14 cellular contexts compared by ENCODE assay signal in genomic region chr11:74025467-74026166, GRCh38. TPM values are rescaled to one million over a fixed set of nuclear protein-coding genes. Genes with fewer than 3 reads are reported as not detected.
A peak's percentile ranks its signal among the peaks of the same experiment; 100 is the strongest.
DNase-seq lines count a peak whose midpoint lies in the region; ATAC-seq and TF ChIP-seq lines count a peak whose summit lies in the region.
"Had no signal": no experiment of that assay in that cellular context is flagged by ENCODE, and none has a peak within 500 bp of the region (broad histone marks: within the 10 kb centered on the region; RNA-seq: fewer than 3 reads in every experiment).

No MANE protein-coding gene starts in this region.

- peaks cover 40% of the 10 kb centered on the region for H3K4me1 Mint-ChIP-seq in activated CD4-positive, alpha-beta T cell treated with anti-CD3 and anti-CD28 coated beads, Interleukin-2, amount 10 ng/mL, durations not matched to agents 24 days and 14 days
- peaks cover 31% of the 10 kb centered on the region for H3K4me1 Mint-ChIP-seq in chondrocyte (ENCODE audit: low read depth)
- peaks cover 50% of the 10 kb centered on the region for H3K4me1 Mint-ChIP-seq in stimulated activated effector memory CD8-positive, alpha-beta T cell treated with anti-CD3 and anti-CD28 coated beads, Interleukin-12 subunit alpha, Interleukin-12 subunit beta, amount 100 ng/mL, for 72 hours

- ATAC-seq in stimulated activated effector memory CD8-positive, alpha-beta T cell treated with anti-CD3 and anti-CD28 coated beads, Interleukin-12 subunit alpha, Interleukin-12 subunit beta, amount 100 ng/mL, for 72 hours = peak; percentile 67
- ATAC-seq in GM18868 (IDR thresholded peaks at IDR 0.05; ENCODE audit: unreplicated experiment) = no peak
- ATAC-seq: A549 had no signal

- no peaks in the 10 kb centered on the region for H3K9me3 Mint-ChIP-seq in activated CD4-positive, alpha-beta T cell treated with anti-CD3 and anti-CD28 coated beads, Interleukin-2, amount 10 ng/mL, durations not matched to agents 24 days and 14 days
- H3K9me3 Mint-ChIP-seq in chondrocyte (ENCODE audit: low read depth) = no peaks in the 10 kb centered on the region
- no peaks in the 10 kb centered on the region for H3K9me3 Mint-ChIP-seq in stimulated activated effector memory CD8-positive, alpha-beta T cell treated with anti-CD3 and anti-CD28 coated beads, Interleukin-12 subunit alpha, Interleukin-12 subunit beta, amount 100 ng/mL, for 72 hours

- peak overlapping the region; percentile 38 for H3K27ac Mint-ChIP-seq in activated CD4-positive, alpha-beta T cell treated with anti-CD3 and anti-CD28 coated beads, Interleukin-2, amount 10 ng/mL, durations not matched to agents 24 days and 14 days
- peak overlapping the region; percentile 94 for H3K27ac Mint-ChIP-seq in chondrocyte (ENCODE audit: unreplicated experiment)
- H3K27ac Mint-ChIP-seq in stimulated activated effector memory CD8-positive, alpha-beta T cell treated with anti-CD3 and anti-CD28 coated beads, Interleukin-12 subunit alpha, Interleukin-12 subunit beta, amount 100 ng/mL, for 72 hours = peak overlapping the region; percentile 68

- no peaks in the 10 kb centered on the region for H3K27me3 Mint-ChIP-seq in activated CD4-positive, alpha-beta T cell treated with anti-CD3 and anti-CD28 coated beads, Interleukin-2, amount 10 ng/mL, durations not matched to agents 24 days and 14 days
- H3K27me3 Mint-ChIP-seq in chondrocyte (ENCODE audit: low read depth) = no peaks in the 10 kb centered on the region

- TF ChIP-seq CTCF in chondrocyte (IDR thresholded peaks at IDR 0.05) = no peak

- peaks cover 28% of the 10 kb centered on the region for H3K36me3 Mint-ChIP-seq in activated CD4-positive, alpha-beta T cell treated with anti-CD3 and anti-CD28 coated beads, Interleukin-2, amount 10 ng/mL, durations not matched to agents 24 days and 14 days (ENCODE audit: low read depth)
- peaks cover 3% of the 10 kb centered on the region for H3K36me3 Mint-ChIP-seq in chondrocyte (ENCODE audit: low read depth)
- H3K36me3 Mint-ChIP-seq in stimulated activated effector memory CD8-positive, alpha-beta T cell treated with anti-CD3 and anti-CD28 coated beads, Interleukin-12 subunit alpha, Interleukin-12 subunit beta, amount 100 ng/mL, for 72 hours = no peaks in the 10 kb centered on the region

- peak; percentile 60 for DNase-seq in activated CD4-positive, alpha-beta T cell treated with anti-CD3 and anti-CD28 coated beads, Interleukin-2, amount 10 ng/mL, durations not matched to agents 24 days and 14 days
- DNase-seq in activated CD4-positive, alpha-beta T cell treated with anti-CD3 and anti-CD28 coated beads for 48 hours = no peak
- DNase-seq in RKO (ENCODE audit: low spot score) = peak; percentile 33
- DNase-seq in chondrocyte (ENCODE audit: low spot score) = no peak
- DNase-seq in stimulated activated effector memory CD8-positive, alpha-beta T cell treated with anti-CD3 and anti-CD28 coated beads, Interleukin-12 subunit alpha, Interleukin-12 subunit beta, amount 100 ng/mL, for 72 hours (ENCODE audit: low spot score in 2 of 2) = no peak
- no peak for DNase-seq in NCI-H524 (lab: John Stamatoyannopoulos, UW)
- DNase-seq in activated effector memory CD4-positive, alpha-beta T cell treated with anti-CD3 and anti-CD28 coated beads, Interleukin-2, amount 50 U/mL, for 16 hours = no peak
- DNase-seq: colonic mucosa, H7, heart right ventricle, NCI-H1417, right lobe of liver had no signal

- intact Hi-C loops in activated CD4-positive, alpha-beta T cell treated with anti-CD3 and anti-CD28 coated beads, Interleukin-2, amount 10 ng/mL, durations not matched to agents 24 days and 14 days (cut with micrococcal nuclease) = loop anchor here (2.0 kb wide), 1 partner anchor 15 kb away; no protein-coding TSS in a partner anchor

- H3K4me3 Mint-ChIP-seq in activated CD4-positive, alpha-beta T cell treated with anti-CD3 and anti-CD28 coated beads, Interleukin-2, amount 10 ng/mL, durations not matched to agents 24 days and 14 days = peak overlapping the region; percentile 3
- H3K4me3 Mint-ChIP-seq in chondrocyte (ENCODE audit: unreplicated experiment) = no peak overlapping the region
- peak overlapping the region; percentile 49 for H3K4me3 Mint-ChIP-seq in stimulated activated effector memory CD8-positive, alpha-beta T cell treated with anti-CD3 and anti-CD28 coated beads, Interleukin-12 subunit alpha, Interleukin-12 subunit beta, amount 100 ng/mL, for 72 hours

RNA-seq across cellular contexts. Expression of gene UCP3, which starts 16.7 kb away (rescaled TPM):
- total RNA-seq in activated CD4-positive, alpha-beta T cell treated with anti-CD3 and anti-CD28 coated beads, Interleukin-2, amount 10 ng/mL, durations not matched to agents 24 days and 14 days = 2.9 and 3.6 TPM in 2 replicates
- total RNA-seq in chondrocyte = 0.47 to 1.6 TPM (median 1.3 TPM) in 3 replicates

RNA-seq across cellular contexts. Expression of gene UCP2, which starts 43.0 kb away (rescaled TPM):
- 447 and 452 TPM in 2 replicates for total RNA-seq in activated CD4-positive, alpha-beta T cell treated with anti-CD3 and anti-CD28 coated beads, Interleukin-2, amount 10 ng/mL, durations not matched to agents 24 days and 14 days
- 10.4 to 47.2 TPM (median 41.0 TPM) in 3 replicates for total RNA-seq in chondrocyte

Comparison
In these comparisons a context has a peak if more than half of its experiments do, and no peak if none do; other contexts are left out.
1. DNase-seq: peak in activated CD4-positive, alpha-beta T cell treated with anti-CD3 and anti-CD28 coated beads, Interleukin-2, amount 10 ng/mL, durations not matched to agents 24 days and 14 days (single experiment) and RKO (single experiment); none in activated CD4-positive, alpha-beta T cell treated with anti-CD3 and anti-CD28 coated beads for 48 hours (single experiment), chondrocyte (single experiment), stimulated activated effector memory CD8-positive, alpha-beta T cell treated with anti-CD3 and anti-CD28 coated beads, Interleukin-12 subunit alpha, Interleukin-12 subunit beta, amount 100 ng/mL, for 72 hours (0 of 2), NCI-H524 (0 of 2) and activated effector memory CD4-positive, alpha-beta T cell treated with anti-CD3 and anti-CD28 coated beads, Interleukin-2, amount 50 U/mL, for 16 hours (single experiment).
2. H3K27ac Mint-ChIP-seq: peak in every context shown above with its lines; median percentile 94 in chondrocyte; 68 in stimulated activated effector memory CD8-positive, alpha-beta T cell treated with anti-CD3 and anti-CD28 coated beads, Interleukin-12 subunit alpha, Interleukin-12 subunit beta, amount 100 ng/mL, for 72 hours; 38 in activated CD4-positive, alpha-beta T cell treated with anti-CD3 and anti-CD28 coated beads, Interleukin-2, amount 10 ng/mL, durations not matched to agents 24 days and 14 days.